Comparison of ENCODE assay signal across 11 cellular contexts in the genomic region with DNA sequence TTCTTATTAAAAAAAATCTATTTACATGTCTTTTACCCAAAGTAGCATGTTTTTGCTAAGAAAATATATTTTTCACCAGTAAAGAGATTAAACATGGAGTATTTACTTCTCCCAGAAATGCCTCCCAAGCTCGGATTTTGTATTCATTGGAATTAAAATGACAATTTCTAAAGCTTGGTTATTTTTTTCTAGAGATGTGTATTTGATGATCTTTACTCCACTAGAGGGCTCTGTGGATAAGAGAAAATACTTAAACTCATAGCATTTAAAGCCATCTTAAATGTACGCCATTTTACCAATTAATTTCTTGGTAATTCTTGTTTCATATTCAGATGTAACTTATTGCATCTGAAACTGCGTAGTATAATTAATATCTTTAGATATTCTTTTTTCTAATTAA.
A peak's percentile ranks its signal among the peaks of the same experiment; 100 is the strongest.
DNase-seq lines count a peak whose midpoint lies in the region; ATAC-seq, FAIRE-seq and TF ChIP-seq lines count a peak whose summit lies in the region.
"Had no signal": no experiment of that assay in that cellular context is flagged by ENCODE, and none has a peak within 500 bp of the region (broad histone marks: within the 10 kb centered on the region; RNA-seq: fewer than 3 reads in every experiment).

No MANE protein-coding gene starts in this region.

- ATAC-seq in GM18519 (IDR thresholded peaks at IDR 0.05; ENCODE audit: low FRiP score, unreplicated experiment), result no peak
- no peak for ATAC-seq in GM18502 (IDR thresholded peaks at IDR 0.05; ENCODE audit: poor library complexity, unreplicated experiment)
- ATAC-seq: left lobe of liver had no signal

- peak; percentile 33 for FAIRE-seq in endometrium (lab: Jason Lieb, UNC)
- no peak for FAIRE-seq in urothelium cell line (lab: Jason Lieb, UNC)

- TF ChIP-seq CTCF in GM12872 (IDR thresholded peaks at IDR 0.05; ENCODE audit: insufficient read depth, low read depth, low read length), result 0 out of 3 replicates have a peak, but pooled peaks have one; percentile 16

- DNase-seq in ACHN (peak; percentile 1), NCI-H69 (lab: John Stamatoyannopoulos, UW) (peak; percentile 33), urothelium cell line (ENCODE audit: low spot score) (no peak)
- no peak for DNase-seq in stimulated activated naive CD4-positive, alpha-beta T cell (lab: John Stamatoyannopoulos, UW)
- DNase-seq: foreskin melanocyte; stimulated activated CD4-positive, alpha-beta T cell treated with anti-CD3 and anti-CD28 coated beads, Interleukin-4, amount 100 ng/mL, for 1 hour had no signal

- in situ Hi-C loops in ACHN (cut with HindIII; ENCODE audit: low pct_ligation_motif_present, low pct_unique_long_range_greater_than_20kb, low sequenced_read_pairs), result no loop called here

Comparison
In these comparisons a context has a peak if more than half of its experiments do, and no peak if none do; other contexts are left out.
1. DNase-seq: peak in ACHN (single experiment) and NCI-H69 (single experiment); none in urothelium cell line (single experiment) and stimulated activated naive CD4-positive, alpha-beta T cell (0 of 6).